8 cellular contexts compared by ENCODE assay signal in the genomic region with DNA sequence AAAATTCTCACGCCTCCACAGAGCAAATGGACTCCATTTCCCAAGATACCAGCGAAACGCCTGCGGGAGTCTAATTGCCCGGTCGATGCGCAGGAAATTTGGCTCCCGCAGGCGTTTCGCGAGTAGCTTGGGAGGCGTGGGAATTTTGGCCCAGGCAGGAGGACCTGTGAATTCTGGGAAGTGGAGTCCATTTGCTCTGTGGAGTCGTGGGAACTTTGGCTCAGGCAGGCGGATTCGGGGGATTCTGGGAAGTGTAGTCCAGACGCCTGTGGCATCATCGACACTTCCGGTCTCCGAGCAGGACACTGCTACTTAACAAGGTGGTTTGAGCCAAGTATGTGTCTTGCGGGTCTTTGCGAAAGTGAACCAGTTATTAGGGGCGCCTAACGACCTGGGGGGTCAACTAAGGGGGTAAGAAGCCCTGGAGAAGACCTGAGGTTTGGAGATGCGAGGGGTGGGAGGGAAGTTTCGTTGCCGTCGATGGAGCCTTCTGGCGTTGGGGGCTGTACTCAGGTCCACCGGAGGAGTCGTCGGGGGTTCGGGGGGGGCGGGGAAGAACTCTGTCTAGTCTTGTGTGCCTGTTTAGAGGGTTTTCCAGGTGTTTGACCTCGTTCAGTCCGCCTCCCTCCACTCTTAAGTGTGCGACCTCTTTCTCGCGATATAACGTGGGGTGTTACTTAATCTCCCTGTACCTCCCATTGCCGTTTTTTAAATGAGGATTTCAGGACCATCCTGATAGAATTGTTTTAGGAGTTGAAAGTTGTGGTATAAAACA. TPM values are rescaled to one million over a fixed set of nuclear protein-coding genes. Genes with fewer than 3 reads are reported as not detected.
DNase-seq lines count a peak whose midpoint lies in the region; ATAC-seq, FAIRE-seq and TF ChIP-seq lines count a peak whose summit lies in the region.

ZNF155 (plus strand) TSS at position 277 of the 775 bp plus-strand sequence. CDS start 4,356 bp downstream, outside the sequence.

- TF ChIP-seq CTCF in WI38 (IDR thresholded peaks at IDR 0.05; ENCODE audit: low read depth, low read length), result no peak

- H3K9me3 Mint-ChIP-seq in central memory CD8-positive, alpha-beta T cell, result no peaks in the 10 kb centered on the region
- H3K9me3 Mint-ChIP-seq in immature natural killer cell, result peaks cover 0 to 16% (median 3%) of the 10 kb centered on the region in 6 donors

- peak within 1 kb of the TSS; percentile 89 for H3K4me3 ChIP-seq in WI38 (ENCODE audit: low read depth, low read length)
- peak within 1 kb of the TSS; percentile 54 to 81 (median 73) for H3K4me3 ChIP-seq in skin epidermis

- ATAC-seq in HG02973 (IDR thresholded peaks at IDR 0.05; ENCODE audit: unreplicated experiment) (peak; percentile 84), GM18868 (IDR thresholded peaks at IDR 0.05; ENCODE audit: unreplicated experiment) (no peak)
- peak; percentile 89 for ATAC-seq in central memory CD8-positive, alpha-beta T cell (replicated peaks; ENCODE audit: extremely low read depth, poor library complexity, severe bottlenecking)

- H3K27ac Mint-ChIP-seq in central memory CD8-positive, alpha-beta T cell (ENCODE audit: low read depth), result peak within 1 kb of the TSS; percentile 75
- H3K27ac Mint-ChIP-seq in immature natural killer cell, result peak within 1 kb of the TSS; percentile 85 to 96 (median 92)

- TF ChIP-seq POLR2A in GM12892 (IDR thresholded peaks at IDR 0.05; ENCODE audit: low read depth, low read length), result peak; percentile 45; the same call in 1 of the 2 replicates

- H3K4me3 Mint-ChIP-seq in central memory CD8-positive, alpha-beta T cell, result peak within 1 kb of the TSS; percentile 89
- H3K4me3 Mint-ChIP-seq in immature natural killer cell, result peak within 1 kb of the TSS; percentile 93 to 99 (median 97)

- peaks cover 6% of the 10 kb centered on the region for H3K36me3 Mint-ChIP-seq in central memory CD8-positive, alpha-beta T cell (ENCODE audit: insufficient read depth)
- peaks cover 7 to 14% (median 11%) of the 10 kb centered on the region in 3 donors for H3K36me3 Mint-ChIP-seq in immature natural killer cell

- DNase-seq in GM12892 (ENCODE audit: insufficient read length) (peak; percentile 44), NCI-H2171 treated with DMSO at 0.1 percent for 48 hours (lab: John Stamatoyannopoulos, UW) (peak; percentile 97), immature natural killer cell (peak; percentile 67 to 74 (median 69))
- peak; percentile 45 to 46 for DNase-seq in central memory CD8-positive, alpha-beta T cell (ENCODE audit: low spot score in 2 of 2)

- H3K27ac ChIP-seq in skin epidermis, result peak within 1 kb of the TSS; percentile 19 to 90 (median 76)

- peak; percentile 90 for FAIRE-seq in GM12892 (lab: Jason Lieb, UNC)

- peaks cover 8% of the 10 kb centered on the region for H3K4me1 Mint-ChIP-seq in central memory CD8-positive, alpha-beta T cell
- H3K4me1 Mint-ChIP-seq in immature natural killer cell, result peaks cover 17 to 28% of the 10 kb centered on the region in 2 donors

- no peaks in the 10 kb centered on the region for H3K27me3 Mint-ChIP-seq in central memory CD8-positive, alpha-beta T cell
- peaks cover 0 to 4% (median 0%) of the 10 kb centered on the region in 3 donors for H3K27me3 Mint-ChIP-seq in immature natural killer cell (ENCODE audit: low read depth in 3 of 3)

RNA-seq across cellular contexts. Expression of gene ZNF155, which starts in this region (rescaled TPM):
- 5.1 TPM for polyA plus RNA-seq in GM12892 (2012; ENCODE audit: missing spikeins)
- polyA plus RNA-seq in immature natural killer cell, result 1 to 10 TPM; 2.1 to 3.0 (median 2.6) TPM

Comparison
In these comparisons a context has a peak if more than half of its experiments do, and no peak if none do; other contexts are left out.
1. DNase-seq: peak in every context shown above with its lines; median percentile 97 in NCI-H2171 treated with DMSO at 0.1 percent for 48 hours; 69 in immature natural killer cell; 46 in central memory CD8-positive, alpha-beta T cell; 44 in GM12892.